Comparison of ENCODE assay signal across 8 cellular contexts in the genomic region with DNA sequence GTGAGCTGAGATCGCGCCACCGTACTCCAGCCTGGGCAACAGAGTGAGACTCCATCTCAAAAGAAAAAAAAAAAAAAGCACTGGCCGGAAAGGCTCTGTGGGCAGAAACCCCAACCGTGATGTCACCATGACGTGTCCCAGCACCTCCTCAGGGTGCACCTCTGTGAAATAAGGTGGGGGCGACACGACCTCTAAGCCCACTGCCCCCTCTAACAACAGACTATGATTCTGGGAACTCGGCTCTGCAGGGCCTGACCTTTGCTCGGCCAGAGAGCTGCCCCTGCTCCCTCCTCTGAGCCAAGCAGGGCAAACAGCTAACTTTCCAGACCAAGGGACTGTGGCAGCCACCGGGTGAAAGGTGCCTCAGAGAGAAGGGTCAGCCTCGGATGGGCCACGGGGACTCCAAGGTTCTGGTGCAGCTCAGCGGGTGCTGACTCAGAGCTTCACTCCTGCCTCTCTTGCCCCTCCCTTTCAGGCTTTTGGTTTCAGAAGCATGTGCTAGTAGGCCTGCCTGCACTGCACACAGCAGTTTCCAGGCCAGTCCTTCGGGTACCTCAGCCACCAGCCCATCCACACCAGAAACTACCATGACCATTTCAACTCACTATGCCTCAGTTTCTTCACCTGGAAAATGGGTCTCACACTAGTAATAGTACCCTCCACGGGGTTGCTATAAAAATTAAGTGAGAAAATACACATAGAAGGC. TPM values are rescaled to one million over a fixed set of nuclear protein-coding genes. Genes with fewer than 3 reads are reported as not detected.
DNase-seq lines count a peak whose midpoint lies in the region; ATAC-seq, FAIRE-seq and TF ChIP-seq lines count a peak whose summit lies in the region.

No MANE protein-coding gene starts in this region.

- H3K14ac ChIP-seq in neuronal stem cell (ENCODE audit: low read length) = no peak overlapping the region

- no peaks in the 10 kb centered on the region for H3K27me3 ChIP-seq in neuronal stem cell (ENCODE audit: control insufficient read depth in 3 of 3, insufficient read depth in 3 of 3, low read depth in 1 of 3, low read length in 3 of 3)

- H3K27ac ChIP-seq in coronary artery (peak overlapping the region; percentile 97 to 98), neuronal stem cell (replicated peaks; ENCODE audit: low read length) (no peak overlapping the region)

- H3K79me1 ChIP-seq in neuronal stem cell (ENCODE audit: low read depth, low read length) = no peaks in the 10 kb centered on the region

- H2AFZ ChIP-seq in neuronal stem cell (ENCODE audit: low read length) = no peak overlapping the region

- FAIRE-seq in urothelium cell line (lab: Jason Lieb, UNC) (no peak), D721Med (lab: Jason Lieb, UNC) (no peak)

- H2AK5ac ChIP-seq in neuronal stem cell (ENCODE audit: low read depth, low read length) = no peak overlapping the region

- H3K9ac ChIP-seq in neuronal stem cell (ENCODE audit: low read depth, low read length, poor library complexity) = peak overlapping the region; percentile 63

- no peaks in the 10 kb centered on the region for H3K36me3 ChIP-seq in neuronal stem cell (replicated peaks in 1 of 2; ENCODE audit: control insufficient read depth in 2 of 2, insufficient read depth in 2 of 2, low read length in 2 of 2)

- no peak overlapping the region for H2BK15ac ChIP-seq in neuronal stem cell (ENCODE audit: low read length)

- no peaks in the 10 kb centered on the region for H3K9me3 ChIP-seq in neuronal stem cell (replicated peaks in 1 of 2; ENCODE audit: control insufficient read depth in 2 of 2, insufficient read depth in 1 of 2, low read depth in 1 of 2, low read length in 2 of 2)

- no CpG with 5 or more reads among the region's 16 CpGs for WGBS in neuronal stem cell (ENCODE audit: extremely low coverage in 2 of 2, insufficient read length in 2 of 2, insufficient replicate concordance in 1 of 2), 2 donors

- peaks cover 3 to 15% of the 10 kb centered on the region in 2 donors for H3K4me1 ChIP-seq in neuronal stem cell (ENCODE audit: control insufficient read depth in 2 of 2, insufficient read depth in 1 of 2, low read depth in 1 of 2, low read length in 2 of 2)

- no peak overlapping the region for H4K91ac ChIP-seq in neuronal stem cell (ENCODE audit: low read depth, low read length, poor library complexity)

- DNase-seq in GM12865 (ENCODE audit: low read depth) (peak; percentile 87), coronary artery (ENCODE audit: low spot score) (peak; percentile 85), neuronal stem cell (ENCODE audit: low spot score) (no peak), urothelium cell line (ENCODE audit: low spot score) (peak; percentile 40), NAMALWA (ENCODE audit: low spot score) (no peak), D721Med (ENCODE audit: insufficient read length, low spot score) (no peak)
- DNase-seq in activated CD4-positive, alpha-beta T cell treated with anti-CD3 and anti-CD28 coated beads for 24 hours (ENCODE audit: low read depth in 2 of 2) = peak; percentile 41 to 53

- TF ChIP-seq CTCF in GM12865 (IDR thresholded peaks at IDR 0.05; ENCODE audit: insufficient read depth, low read depth, low read length, missing control alignments) (no peak), coronary artery (IDR thresholded peaks at IDR 0.05) (no peak), D721Med (IDR thresholded peaks at IDR 0.05; ENCODE audit: insufficient read depth, missing control alignments) (no peak)

- H2BK12ac ChIP-seq in neuronal stem cell (ENCODE audit: low read length) = peak overlapping the region; percentile 30

- no peak overlapping the region for H3K4me2 ChIP-seq in neuronal stem cell (ENCODE audit: insufficient read depth, low read length, poor library complexity, severe bottlenecking)

- H3K18ac ChIP-seq in neuronal stem cell (ENCODE audit: low read length) = peak overlapping the region; percentile 41

- no peak overlapping the region for H3K23ac ChIP-seq in neuronal stem cell (ENCODE audit: low read depth, low read length, poor library complexity)

- H3K4me3 ChIP-seq in GM12865 (ENCODE audit: low read depth, low read length) (no peak overlapping the region; the same call in none of the 2 replicates), coronary artery (peak overlapping the region; percentile 59), neuronal stem cell (ENCODE audit: low read length in 2 of 2) (no peak overlapping the region)

- no peak overlapping the region for H3K4ac ChIP-seq in neuronal stem cell (ENCODE audit: low read length)

- H2BK5ac ChIP-seq in neuronal stem cell (ENCODE audit: low read length) = no peak overlapping the region

- H2BK120ac ChIP-seq in neuronal stem cell (ENCODE audit: low read depth, low read length) = no peak overlapping the region

- peak; percentile 50 for ATAC-seq in HG03025 (IDR thresholded peaks at IDR 0.05; ENCODE audit: low FRiP score, unreplicated experiment)

- H4K8ac ChIP-seq in neuronal stem cell (ENCODE audit: low read depth, low read length) = no peak overlapping the region

RNA-seq across cellular contexts. Expression of gene TMBIM1, which starts 8.0 kb away (rescaled TPM):
- polyA plus RNA-seq in neuronal stem cell (2013, experiment 1 of 2) = 10.4 TPM
- polyA plus RNA-seq in neuronal stem cell (2013, experiment 2 of 2) = 10.7 TPM

RNA-seq across cellular contexts. Expression of gene PNKD, which starts 13.9 kb away (rescaled TPM):
- 58.6 TPM for polyA plus RNA-seq in neuronal stem cell (2013, experiment 1 of 2)
- polyA plus RNA-seq in neuronal stem cell (2013, experiment 2 of 2) = 61.7 TPM

RNA-seq across cellular contexts. Expression of gene AAMP, which starts 14.3 kb away (rescaled TPM):
- 45.1 TPM for polyA plus RNA-seq in neuronal stem cell (2013, experiment 1 of 2)
- polyA plus RNA-seq in neuronal stem cell (2013, experiment 2 of 2) = 38.9 TPM

RNA-seq across cellular contexts. Expression of gene GPBAR1, which starts 23.4 kb away (rescaled TPM):
- 0.46 TPM for polyA plus RNA-seq in neuronal stem cell (2013, experiment 1 of 2)
- polyA plus RNA-seq in neuronal stem cell (2013, experiment 2 of 2) = 0.44 TPM

Comparison
In these comparisons a context has a peak if more than half of its experiments do, and no peak if none do; other contexts are left out.
1. DNase-seq: peak in GM12865 (single experiment), activated CD4-positive, alpha-beta T cell treated with anti-CD3 and anti-CD28 coated beads for 24 hours (2 of 2), coronary artery (single experiment) and urothelium cell line (single experiment); none in neuronal stem cell (single experiment), NAMALWA (single experiment) and D721Med (single experiment).